Comparison of ENCODE assay signal across 1 cellular context in the genomic region with DNA sequence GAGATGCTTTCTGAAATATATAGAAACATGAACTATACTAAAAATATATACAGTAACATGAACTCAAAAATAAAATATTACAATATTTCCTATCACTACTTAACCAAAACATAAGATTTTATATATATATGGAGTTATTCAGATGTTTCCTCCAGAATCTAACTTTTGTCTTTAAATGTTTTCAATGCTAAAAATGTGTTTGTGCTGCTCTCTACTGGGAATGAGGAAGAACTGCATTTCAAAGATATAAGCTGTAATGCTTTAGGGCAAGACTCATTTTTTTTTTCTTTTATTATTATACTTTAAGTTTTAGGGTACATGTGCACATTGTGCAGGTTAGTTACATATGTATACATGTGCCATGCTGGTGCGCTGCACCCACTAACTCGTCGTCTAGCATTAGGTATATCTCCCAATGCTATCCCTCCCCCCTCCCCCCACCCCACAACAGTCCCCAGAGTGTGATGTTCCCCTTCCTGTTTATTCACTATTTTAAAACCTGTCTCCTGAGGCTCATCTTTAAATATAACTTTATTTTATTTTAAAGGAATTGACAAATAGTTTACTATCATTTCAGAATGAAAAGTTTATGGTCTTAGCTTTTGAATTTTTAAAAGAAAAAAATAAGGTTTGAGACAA.
TF ChIP-seq lines count a peak whose summit lies in the region.

No MANE protein-coding gene starts in this region.

TF ChIP-seq in K562, 482 proteins besides CTCF, POLR2A, EP300 and RAD21:
- TF ChIP-seq CC2D1A (IDR thresholded peaks at IDR 0.05) (0 out of 2 replicates have a peak, but pooled peaks have one; percentile 21), SMC3 (conservative IDR thresholded peaks at IDR 0.05; ENCODE audit: insufficient read depth, low read depth, low read length) (peak; percentile 47), ZNF384 (IDR thresholded peaks at IDR 0.05; ENCODE audit: low read depth, low read length) (0 out of 2 replicates have a peak, but pooled peaks have one; percentile 23), KLF16 (IDR thresholded peaks at IDR 0.05) (peak; percentile 23; the same call in 1 of the 2 replicates), POLR2H (tag; IDR thresholded peaks at IDR 0.05; ENCODE audit: low read depth) (0 out of 2 replicates have a peak, but pooled peaks have one; percentile 27), EP400 (IDR thresholded peaks at IDR 0.05) (0 out of 2 replicates have a peak, but pooled peaks have one; percentile 11), NCOA2 (IDR thresholded peaks at IDR 0.05; ENCODE audit: partially characterized antibody in 2 of 2) (peak in 1 of 2 experiments; percentile 21), RFX1 (IDR thresholded peaks at IDR 0.05) (0 out of 2 replicates have a peak, but pooled peaks have one; percentile 8)
- TF ChIP-seq, protein P1, sequence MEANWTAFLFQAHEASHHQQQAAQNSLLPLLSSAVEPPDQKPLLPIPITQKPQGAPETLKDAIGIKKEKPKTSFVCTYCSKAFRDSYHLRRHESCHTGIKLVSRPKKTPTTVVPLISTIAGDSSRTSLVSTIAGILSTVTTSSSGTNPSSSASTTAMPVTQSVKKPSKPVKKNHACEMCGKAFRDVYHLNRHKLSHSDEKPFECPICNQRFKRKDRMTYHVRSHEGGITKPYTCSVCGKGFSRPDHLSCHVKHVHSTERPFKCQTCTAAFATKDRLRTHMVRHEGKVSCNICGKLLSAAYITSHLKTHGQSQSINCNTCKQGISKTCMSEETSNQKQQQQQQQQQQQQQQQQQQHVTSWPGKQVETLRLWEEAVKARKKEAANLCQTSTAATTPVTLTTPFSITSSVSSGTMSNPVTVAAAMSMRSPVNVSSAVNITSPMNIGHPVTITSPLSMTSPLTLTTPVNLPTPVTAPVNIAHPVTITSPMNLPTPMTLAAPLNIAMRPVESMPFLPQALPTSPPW (CRISPR knock-in tag; IDR thresholded peaks at IDR 0.05): peak; percentile 29; the same call in 1 of the 2 replicates
- TF ChIP-seq, protein P2, sequence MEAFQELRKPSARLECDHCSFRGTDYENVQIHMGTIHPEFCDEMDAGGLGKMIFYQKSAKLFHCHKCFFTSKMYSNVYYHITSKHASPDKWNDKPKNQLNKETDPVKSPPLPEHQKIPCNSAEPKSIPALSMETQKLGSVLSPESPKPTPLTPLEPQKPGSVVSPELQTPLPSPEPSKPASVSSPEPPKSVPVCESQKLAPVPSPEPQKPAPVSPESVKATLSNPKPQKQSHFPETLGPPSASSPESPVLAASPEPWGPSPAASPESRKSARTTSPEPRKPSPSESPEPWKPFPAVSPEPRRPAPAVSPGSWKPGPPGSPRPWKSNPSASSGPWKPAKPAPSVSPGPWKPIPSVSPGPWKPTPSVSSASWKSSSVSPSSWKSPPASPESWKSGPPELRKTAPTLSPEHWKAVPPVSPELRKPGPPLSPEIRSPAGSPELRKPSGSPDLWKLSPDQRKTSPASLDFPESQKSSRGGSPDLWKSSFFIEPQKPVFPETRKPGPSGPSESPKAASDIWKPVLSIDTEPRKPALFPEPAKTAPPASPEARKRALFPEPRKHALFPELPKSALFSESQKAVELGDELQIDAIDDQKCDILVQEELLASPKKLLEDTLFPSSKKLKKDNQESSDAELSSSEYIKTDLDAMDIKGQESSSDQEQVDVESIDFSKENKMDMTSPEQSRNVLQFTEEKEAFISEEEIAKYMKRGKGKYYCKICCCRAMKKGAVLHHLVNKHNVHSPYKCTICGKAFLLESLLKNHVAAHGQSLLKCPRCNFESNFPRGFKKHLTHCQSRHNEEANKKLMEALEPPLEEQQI (IDR thresholded peaks at IDR 0.05): peak; percentile 51; the same call in 1 of the 2 replicates
- TF ChIP-seq, protein P3, sequence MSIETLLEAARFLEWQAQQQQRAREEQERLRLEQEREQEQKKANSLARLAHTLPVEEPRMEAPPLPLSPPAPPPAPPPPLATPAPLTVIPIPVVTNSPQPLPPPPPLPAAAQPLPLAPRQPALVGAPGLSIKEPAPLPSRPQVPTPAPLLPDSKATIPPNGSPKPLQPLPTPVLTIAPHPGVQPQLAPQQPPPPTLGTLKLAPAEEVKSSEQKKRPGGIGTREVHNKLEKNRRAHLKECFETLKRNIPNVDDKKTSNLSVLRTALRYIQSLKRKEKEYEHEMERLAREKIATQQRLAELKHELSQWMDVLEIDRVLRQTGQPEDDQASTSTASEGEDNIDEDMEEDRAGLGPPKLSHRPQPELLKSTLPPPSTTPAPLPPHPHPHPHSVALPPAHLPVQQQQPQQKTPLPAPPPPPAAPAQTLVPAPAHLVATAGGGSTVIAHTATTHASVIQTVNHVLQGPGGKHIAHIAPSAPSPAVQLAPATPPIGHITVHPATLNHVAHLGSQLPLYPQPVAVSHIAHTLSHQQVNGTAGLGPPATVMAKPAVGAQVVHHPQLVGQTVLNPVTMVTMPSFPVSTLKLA (conservative IDR thresholded peaks at IDR 0.05): 0 out of 4 replicates have a peak, but pooled peaks of 1 of the 2 experiments have one; percentile 10
- TF ChIP-seq, protein P4, sequence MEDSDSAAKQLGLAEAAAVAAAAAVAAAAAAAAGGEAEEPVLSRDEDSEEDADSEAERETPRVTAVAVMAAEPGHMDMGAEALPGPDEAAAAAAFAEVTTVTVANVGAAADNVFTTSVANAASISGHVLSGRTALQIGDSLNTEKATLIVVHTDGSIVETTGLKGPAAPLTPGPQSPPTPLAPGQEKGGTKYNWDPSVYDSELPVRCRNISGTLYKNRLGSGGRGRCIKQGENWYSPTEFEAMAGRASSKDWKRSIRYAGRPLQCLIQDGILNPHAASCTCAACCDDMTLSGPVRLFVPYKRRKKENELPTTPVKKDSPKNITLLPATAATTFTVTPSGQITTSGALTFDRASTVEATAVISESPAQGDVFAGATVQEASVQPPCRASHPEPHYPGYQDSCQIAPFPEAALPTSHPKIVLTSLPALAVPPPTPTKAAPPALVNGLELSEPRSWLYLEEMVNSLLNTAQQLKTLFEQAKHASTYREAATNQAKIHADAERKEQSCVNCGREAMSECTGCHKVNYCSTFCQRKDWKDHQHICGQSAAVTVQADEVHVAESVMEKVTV (CRISPR knock-in tag; IDR thresholded peaks at IDR 0.05): peak; percentile 76
- TF ChIP-seq, protein P5, sequence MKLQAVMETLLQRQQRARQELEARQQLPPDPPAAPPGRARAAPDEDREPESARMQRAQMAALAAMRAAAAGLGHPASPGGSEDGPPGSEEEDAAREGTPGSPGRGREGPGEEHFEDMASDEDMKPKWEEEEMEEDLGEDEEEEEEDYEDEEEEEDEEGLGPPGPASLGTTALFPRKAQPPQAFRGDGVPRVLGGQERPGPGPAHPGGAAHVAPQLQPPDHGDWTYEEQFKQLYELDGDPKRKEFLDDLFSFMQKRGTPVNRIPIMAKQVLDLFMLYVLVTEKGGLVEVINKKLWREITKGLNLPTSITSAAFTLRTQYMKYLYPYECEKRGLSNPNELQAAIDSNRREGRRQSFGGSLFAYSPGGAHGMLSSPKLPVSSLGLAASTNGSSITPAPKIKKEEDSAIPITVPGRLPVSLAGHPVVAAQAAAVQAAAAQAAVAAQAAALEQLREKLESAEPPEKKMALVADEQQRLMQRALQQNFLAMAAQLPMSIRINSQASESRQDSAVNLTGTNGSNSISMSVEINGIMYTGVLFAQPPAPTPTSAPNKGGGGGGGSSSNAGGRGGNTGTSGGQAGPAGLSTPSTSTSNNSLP (IDR thresholded peaks at IDR 0.05; ENCODE audit: borderline replicate concordance, low read depth, low read length): 0 out of 2 replicates have a peak, but pooled peaks have one; percentile 21
